In genomic region chr11:35907648-35908431, GRCh38 we compare ENCODE assay signal across 9 cellular contexts. TPM values are rescaled to one million over a fixed set of nuclear protein-coding genes. Genes with fewer than 3 reads are reported as not detected.
DNase-seq lines count a peak whose midpoint lies in the region; ATAC-seq and TF ChIP-seq lines count a peak whose summit lies in the region.
"Had no signal": no experiment of that assay in that cellular context is flagged by ENCODE, and none has a peak within 500 bp of the region (broad histone marks: within the 10 kb centered on the region; RNA-seq: fewer than 3 reads in every experiment).

No MANE protein-coding gene starts in this region.

- H3K9ac ChIP-seq in mammary epithelial cell (ENCODE audit: insufficient read depth, low read length): peak overlapping the region; percentile 42
- no peak overlapping the region for H3K9ac ChIP-seq in stomach smooth muscle (ENCODE audit: low read length in 2 of 2)

- H3K4me3 ChIP-seq in mammary epithelial cell (replicated peaks in 1 of 3; ENCODE audit: insufficient read depth in 1 of 3, low read depth in 2 of 3, low read length in 3 of 3): no peak overlapping the region
- H3K4me3 ChIP-seq in stomach smooth muscle (ENCODE audit: low read length in 2 of 2): no peak overlapping the region

- H3K9me3 Mint-ChIP-seq in activated CD8-positive, alpha-beta memory T cell treated with anti-CD3 and anti-CD28 coated beads, Interleukin-2, amount 10 ng/mL, durations not matched to agents 7 days and 5 days (ENCODE audit: low read depth): peaks cover 2% of the 10 kb centered on the region

- peak; percentile 47 for ATAC-seq in activated CD8-positive, alpha-beta memory T cell treated with anti-CD3 and anti-CD28 coated beads, Interleukin-2, amount 10 ng/mL, durations not matched to agents 7 days and 5 days
- peak; percentile 62 for ATAC-seq in HG03457 (IDR thresholded peaks at IDR 0.05; ENCODE audit: unreplicated experiment)

- peaks cover 8% of the 10 kb centered on the region for H3K4me1 Mint-ChIP-seq in activated CD8-positive, alpha-beta memory T cell treated with anti-CD3 and anti-CD28 coated beads, Interleukin-2, amount 10 ng/mL, durations not matched to agents 7 days and 5 days
- H3K4me1 Mint-ChIP-seq: memory B cell had no signal

- peaks cover 32% of the 10 kb centered on the region for H3K4me1 ChIP-seq in mammary epithelial cell (ENCODE audit: insufficient read depth, low read length)
- no peaks in the 10 kb centered on the region for H3K4me1 ChIP-seq in stomach smooth muscle (ENCODE audit: control insufficient read depth, insufficient read depth, low read length)

- no peaks in the 10 kb centered on the region for H3K36me3 Mint-ChIP-seq in activated CD8-positive, alpha-beta memory T cell treated with anti-CD3 and anti-CD28 coated beads, Interleukin-2, amount 10 ng/mL, durations not matched to agents 7 days and 5 days
- H3K36me3 Mint-ChIP-seq: memory B cell had no signal

- no peaks in the 10 kb centered on the region for H3K79me2 ChIP-seq in mammary epithelial cell (ENCODE audit: insufficient read depth, low read length)

- peak overlapping the region; percentile 59 for H3K4me2 ChIP-seq in mammary epithelial cell (ENCODE audit: insufficient read depth, low read depth, low read length)

- no peak overlapping the region for H3K4me3 Mint-ChIP-seq in activated CD8-positive, alpha-beta memory T cell treated with anti-CD3 and anti-CD28 coated beads, Interleukin-2, amount 10 ng/mL, durations not matched to agents 7 days and 5 days
- H3K4me3 Mint-ChIP-seq: memory B cell had no signal

- in situ Hi-C loops in mammary epithelial cell (cut with MboI; ENCODE audit: low sequenced_read_pairs in 2 of 2): no loop called here

- dilution Hi-C loops in mammary epithelial cell (cut with HindIII; ENCODE audit: low sequenced_read_pairs): no loop called here

- no peaks in the 10 kb centered on the region for H3K27me3 ChIP-seq in mammary epithelial cell (ENCODE audit: insufficient read depth, low read length)
- no peaks in the 10 kb centered on the region for H3K27me3 ChIP-seq in stomach smooth muscle (ENCODE audit: control insufficient read depth in 1 of 2, insufficient read depth in 2 of 2, low read length in 2 of 2)

- H3K27ac Mint-ChIP-seq in activated CD8-positive, alpha-beta memory T cell treated with anti-CD3 and anti-CD28 coated beads, Interleukin-2, amount 10 ng/mL, durations not matched to agents 7 days and 5 days: no peak overlapping the region
- H3K27ac Mint-ChIP-seq: memory B cell had no signal

- DNase-seq in activated CD8-positive, alpha-beta memory T cell treated with anti-CD3 and anti-CD28 coated beads, Interleukin-2, amount 10 ng/mL, durations not matched to agents 7 days and 5 days: no peak
- no peak for DNase-seq in activated CD8-positive, alpha-beta memory T cell treated with anti-CD3 and anti-CD28 coated beads, Interleukin-2, amount 50 U/mL, for 4 hours
- DNase-seq in mammary epithelial cell: peak; percentile 83
- no peak for DNase-seq in activated naive CD4-positive, alpha-beta T cell treated with Interleukin-2 at 50 U/mL for 16 hours
- no peak for DNase-seq in RPMI8226
- DNase-seq in GOT3 (lab: John Stamatoyannopoulos, UW): no peak

- CTCF ChIA-PET in activated CD8-positive, alpha-beta memory T cell treated with anti-CD3 and anti-CD28 coated beads, Interleukin-2, amount 10 ng/mL, durations not matched to agents 7 days and 5 days (lab: Charles Lee): no interaction called here
- CTCF ChIA-PET in mammary epithelial cell (lab: Charles Lee; ENCODE audit: low non-redundant PET): no interaction called here

- no peak for TF ChIP-seq CTCF in mammary epithelial cell (conservative IDR thresholded peaks at IDR 0.05 in 1 of 2, IDR thresholded peaks at IDR 0.05 in 1 of 2; ENCODE audit: extremely low read depth in 1 of 2, insufficient read depth in 1 of 2, low read depth in 1 of 2, low read length in 2 of 2)

- peaks cover 12% of the 10 kb centered on the region for H3K27me3 Mint-ChIP-seq in activated CD8-positive, alpha-beta memory T cell treated with anti-CD3 and anti-CD28 coated beads, Interleukin-2, amount 10 ng/mL, durations not matched to agents 7 days and 5 days

- BruUV-seq in mammary epithelial cell (replicated peaks; lab: Mats Ljungman, UMichigan): no TSS peak

- H4K20me1 ChIP-seq in mammary epithelial cell (ENCODE audit: insufficient read depth, low read length): no peaks in the 10 kb centered on the region

- peaks cover 3% of the 10 kb centered on the region for H3K9me3 ChIP-seq in mammary epithelial cell (replicated peaks; ENCODE audit: insufficient read depth, low read length)
- peaks cover 4 to 6% of the 10 kb centered on the region in 2 donors for H3K9me3 ChIP-seq in stomach smooth muscle (ENCODE audit: control insufficient read depth in 2 of 2, low read length in 2 of 2)

- no peak overlapping the region for H2AFZ ChIP-seq in mammary epithelial cell (ENCODE audit: low read depth, low read length)

- peak overlapping the region; percentile 72 for H3K27ac ChIP-seq in mammary epithelial cell (ENCODE audit: insufficient read depth, low read depth, low read length)
- peak overlapping the region; percentile 25 for H3K27ac ChIP-seq in stomach smooth muscle (ENCODE audit: low read length)

- WGBS in mammary epithelial cell (ENCODE audit: low coverage, missing lambda C conversion rate): 37% methylated on average over 4 of the region's 4 CpGs

- intact Hi-C loops in mammary epithelial cell (cut with micrococcal nuclease): no loop called here

- H3K36me3 ChIP-seq in mammary epithelial cell (ENCODE audit: insufficient read depth, low read length): no peaks in the 10 kb centered on the region
- no peaks in the 10 kb centered on the region for H3K36me3 ChIP-seq in stomach smooth muscle (ENCODE audit: control insufficient read depth in 2 of 2, insufficient read depth in 2 of 2, low read length in 2 of 2)

RNA-seq across cellular contexts. Expression of gene LDLRAD3, which starts 36.0 kb away (rescaled TPM):
- not detected for total RNA-seq in activated CD8-positive, alpha-beta memory T cell treated with anti-CD3 and anti-CD28 coated beads, Interleukin-2, amount 10 ng/mL, durations not matched to agents 7 days and 5 days
- 10 to 100 TPM; 15.3 to 18.4 TPM for total RNA-seq in mammary epithelial cell
- polyA plus RNA-seq in mammary epithelial cell: 11.5 TPM
- polyA minus RNA-seq in mammary epithelial cell: 33.4 TPM

Comparison
In these comparisons a context has a peak if more than half of its experiments do, and no peak if none do; other contexts are left out.
1. RNA of gene LDLRAD3, which starts 36.0 kb away (total RNA-seq): 15.3 to 18.4 TPM in mammary epithelial cell; not detected in activated CD8-positive, alpha-beta memory T cell treated with anti-CD3 and anti-CD28 coated beads, Interleukin-2, amount 10 ng/mL, durations not matched to agents 7 days and 5 days; every median in the first group is over 10 times any median in the second.